ENCODE assay signal across 23 cellular contexts in the genomic region with DNA sequence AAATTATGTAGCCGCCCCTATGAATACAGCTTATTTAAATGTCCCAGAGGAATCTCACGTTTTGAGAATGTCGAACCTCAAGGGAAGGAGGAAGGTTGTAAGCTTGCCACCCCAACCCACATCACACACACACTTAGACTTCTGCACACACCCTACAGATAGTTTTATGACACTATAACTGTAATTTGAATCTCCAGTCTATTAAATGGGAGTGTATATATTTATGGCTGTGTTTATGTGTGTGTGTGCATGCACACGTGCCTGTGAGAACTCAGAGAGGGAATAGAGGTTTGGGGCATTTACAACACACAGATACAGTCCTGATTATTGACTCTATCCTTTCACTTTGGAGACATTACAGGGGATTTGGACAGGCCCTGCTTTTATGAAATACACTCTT.
"Had no signal": no experiment of that assay in that cellular context is flagged by ENCODE, and none has a peak within 500 bp of the region (broad histone marks: within the 10 kb centered on the region; RNA-seq: fewer than 3 reads in every experiment).

No MANE protein-coding gene starts in this region.

- H3K4me1 ChIP-seq: uterus had no signal

- H3K9me3 Mint-ChIP-seq: activated CD4-positive, alpha-beta memory T cell treated with anti-CD3 and anti-CD28 coated beads, Interleukin-2, amount 10 ng/mL, durations not matched to agents 7 days and 5 days; activated naive CD8-positive, alpha-beta T cell treated with anti-CD3 and anti-CD28 coated beads, Interleukin-2, amount 10 ng/mL, durations not matched to agents 7 days and 5 days; endodermal cell had no signal

- H3K27ac ChIP-seq: dorsolateral prefrontal cortex, epithelial cell of prostate, parathyroid adenoma, thyroid gland had no signal

- H3K4me3 Mint-ChIP-seq: activated CD4-positive, alpha-beta memory T cell treated with anti-CD3 and anti-CD28 coated beads, Interleukin-2, amount 10 ng/mL, durations not matched to agents 7 days and 5 days; activated CD4-positive, alpha-beta T cell treated with anti-CD3 and anti-CD28 coated beads for 36 hours; activated CD8-positive, alpha-beta memory T cell treated with anti-CD3 and anti-CD28 coated beads, Interleukin-2, amount 10 ng/mL, durations not matched to agents 7 days and 5 days; activated naive CD8-positive, alpha-beta T cell treated with anti-CD3 and anti-CD28 coated beads, Interleukin-2, amount 10 ng/mL, durations not matched to agents 7 days and 5 days; endodermal cell had no signal

- H3K27me3 ChIP-seq: thyroid gland, uterus had no signal

- H3K9me3 ChIP-seq: thyroid gland, uterus had no signal

- H3K9ac ChIP-seq: parathyroid adenoma had no signal

- H3K4me3 ChIP-seq: lung, thyroid gland, uterus had no signal

- DNase-seq: activated CD4-positive, alpha-beta memory T cell treated with anti-CD3 and anti-CD28 coated beads, Interleukin-2, amount 10 ng/mL, durations not matched to agents 7 days and 5 days; activated CD4-positive, alpha-beta T cell treated with anti-CD3 and anti-CD28 coated beads for 36 hours; activated CD8-positive, alpha-beta memory T cell treated with anti-CD3 and anti-CD28 coated beads, Interleukin-2, amount 10 ng/mL, durations not matched to agents 7 days and 5 days; activated naive CD8-positive, alpha-beta T cell treated with anti-CD3 and anti-CD28 coated beads, Interleukin-2, amount 10 ng/mL, durations not matched to agents 7 days and 5 days; amygdala; dorsolateral prefrontal cortex; endodermal cell; foreskin fibroblast; hypothalamus; islet precursor cell; midbrain; retina; stimulated activated CD4-positive, alpha-beta T cell treated with anti-CD3 and anti-CD28 coated beads, Interleukin-12 subunit alpha, Interleukin-12 subunit beta, amount 100 ng/mL, for 4 hours; stimulated activated CD4-positive, alpha-beta T cell treated with anti-CD3 and anti-CD28 coated beads, Interleukin-1b, Interleukin-23, amount 100 ng/mL, for 48 hours; stimulated activated CD8-positive, alpha-beta memory T cell treated with anti-CD3 and anti-CD28 coated beads, Interleukin-4, amount 100 ng/mL, for 48 hours; stimulated activated naive CD4-positive, alpha-beta T cell; T-helper 2 cell; thyroid gland; uterus had no signal

- H3K36me3 Mint-ChIP-seq: activated CD8-positive, alpha-beta memory T cell treated with anti-CD3 and anti-CD28 coated beads, Interleukin-2, amount 10 ng/mL, durations not matched to agents 7 days and 5 days; activated naive CD8-positive, alpha-beta T cell treated with anti-CD3 and anti-CD28 coated beads, Interleukin-2, amount 10 ng/mL, durations not matched to agents 7 days and 5 days had no signal

- ATAC-seq: activated CD4-positive, alpha-beta T cell treated with anti-CD3 and anti-CD28 coated beads for 36 hours; activated CD8-positive, alpha-beta memory T cell treated with anti-CD3 and anti-CD28 coated beads, Interleukin-2, amount 10 ng/mL, durations not matched to agents 7 days and 5 days; left lobe of liver had no signal

- H3K27ac Mint-ChIP-seq: activated CD4-positive, alpha-beta memory T cell treated with anti-CD3 and anti-CD28 coated beads, Interleukin-2, amount 10 ng/mL, durations not matched to agents 7 days and 5 days; activated CD4-positive, alpha-beta T cell treated with anti-CD3 and anti-CD28 coated beads for 36 hours; activated CD8-positive, alpha-beta memory T cell treated with anti-CD3 and anti-CD28 coated beads, Interleukin-2, amount 10 ng/mL, durations not matched to agents 7 days and 5 days; activated naive CD8-positive, alpha-beta T cell treated with anti-CD3 and anti-CD28 coated beads, Interleukin-2, amount 10 ng/mL, durations not matched to agents 7 days and 5 days; endodermal cell had no signal

- H3K36me3 ChIP-seq: thyroid gland, uterus had no signal
